In genomic region chr22:37193629-37194191, GRCh38 we compare ENCODE assay signal across 8 cellular contexts. TPM values are rescaled to one million over a fixed set of nuclear protein-coding genes. Genes with fewer than 3 reads are reported as not detected.
DNase-seq lines count a peak whose midpoint lies in the region; ATAC-seq and TF ChIP-seq lines count a peak whose summit lies in the region.

No MANE protein-coding gene starts in this region.

- ATAC-seq in central memory CD8-positive, alpha-beta T cell (replicated peaks; ENCODE audit: extremely low read depth, poor library complexity, severe bottlenecking): peak; percentile 55
- ATAC-seq in gastrocnemius medialis (no peak), HG03135 (IDR thresholded peaks at IDR 0.05; ENCODE audit: unreplicated experiment) (no peak), HG03196 (IDR thresholded peaks at IDR 0.05; ENCODE audit: unreplicated experiment) (no peak)

- H3K4me3 Mint-ChIP-seq in central memory CD8-positive, alpha-beta T cell: peak overlapping the region; percentile 38

- in situ Hi-C loops in gastrocnemius medialis (cut with MboI; ENCODE audit: low sequenced_read_pairs in 4 of 4): no loop called here

- peaks cover 42 to 50% of the 10 kb centered on the region in 2 donors for H3K4me1 ChIP-seq in gastrocnemius medialis

- peak overlapping the region; percentile 5 to 52 (median 39) for H3K27ac ChIP-seq in gastrocnemius medialis

- no peaks in the 10 kb centered on the region for H3K27me3 Mint-ChIP-seq in central memory CD8-positive, alpha-beta T cell

- no peaks in the 10 kb centered on the region for H3K36me3 Mint-ChIP-seq in central memory CD8-positive, alpha-beta T cell (ENCODE audit: insufficient read depth)

- H3K27me3 ChIP-seq in gastrocnemius medialis: no peaks in the 10 kb centered on the region

- no peak for TF ChIP-seq CTCF in gastrocnemius medialis (IDR thresholded peaks at IDR 0.05 in 4 of 5, conservative IDR thresholded peaks at IDR 0.05 in 1 of 5)

- peaks cover 58% of the 10 kb centered on the region for H3K4me1 Mint-ChIP-seq in central memory CD8-positive, alpha-beta T cell

- no peaks in the 10 kb centered on the region for H3K36me3 ChIP-seq in gastrocnemius medialis

- no peak for TF ChIP-seq POLR2A in gastrocnemius medialis (IDR thresholded peaks at IDR 0.05)

- H3K4me3 ChIP-seq in gastrocnemius medialis: no peak overlapping the region

- H3K9me3 ChIP-seq in gastrocnemius medialis: no peaks in the 10 kb centered on the region

- intact Hi-C loops in gastrocnemius medialis (cut with DNase I; ENCODE audit: low total_unique reads): loop anchor here (10.0 kb wide), 2 partner anchors 419 to 729 kb away; partner anchors contain the start of gene IFT27

- H3K9me3 Mint-ChIP-seq in central memory CD8-positive, alpha-beta T cell: no peaks in the 10 kb centered on the region

- DNase-seq in EH (ENCODE audit: low read depth) (peak; percentile 60), RPMI7951 (ENCODE audit: low read depth) (peak; percentile 54), gastrocnemius medialis (no peak), DMS79 treated with DMSO at 0.1 percent for 48 hours (lab: John Stamatoyannopoulos, UW) (no peak), SHP77 (lab: John Stamatoyannopoulos, UW) (no peak)
- peak in 1 of 2 donors; percentile 44 for DNase-seq in central memory CD8-positive, alpha-beta T cell (ENCODE audit: low spot score in 2 of 2)

- peak overlapping the region; percentile 81 for H3K27ac Mint-ChIP-seq in central memory CD8-positive, alpha-beta T cell (ENCODE audit: low read depth)

RNA-seq across cellular contexts. Expression of gene C1QTNF6, which starts 5.7 kb away (rescaled TPM):
- 2.0 and 2.2 TPM in 2 replicates for total RNA-seq in RPMI7951 (2014; rRNA removed; shearing (Covaris generic))
- total RNA-seq in gastrocnemius medialis: under 1 TPM; 0.46 to 1.00 (median 0.84) TPM

RNA-seq across cellular contexts. Expression of gene SSTR3, which starts 18.6 kb away (rescaled TPM):
- total RNA-seq in RPMI7951 (2014; rRNA removed; shearing (Covaris generic)): not detected in 2 replicates
- not detected for total RNA-seq in gastrocnemius medialis

RNA-seq across cellular contexts. Expression of gene IL2RB, which starts 44.0 kb away (rescaled TPM):
- 0.10 TPM in 1 of 2 replicates, not detected in the other for total RNA-seq in RPMI7951 (2014; rRNA removed; shearing (Covaris generic))
- total RNA-seq in gastrocnemius medialis: 1 to 10 TPM in 1 of 4 donors, under 1 TPM in 3; 0.10 to 7.9 (median 0.27) TPM

RNA-seq across cellular contexts. Expression of gene RAC2, which starts 50.4 kb away (rescaled TPM):
- 138 and 151 TPM in 2 replicates for total RNA-seq in RPMI7951 (2014; rRNA removed; shearing (Covaris generic))
- total RNA-seq in gastrocnemius medialis: 1 to 10 TPM in 3 of 4 donors, not detected in 1; 1.9 to 3.7 (median 3.5) TPM

Comparison
In these comparisons a context has a peak if more than half of its experiments do, and no peak if none do; other contexts are left out.
1. DNase-seq: peak in EH (single experiment) and RPMI7951 (single experiment); none in gastrocnemius medialis (0 of 2), DMS79 treated with DMSO at 0.1 percent for 48 hours (single experiment) and SHP77 (0 of 2).